Comparison of ENCODE assay signal across 8 cellular contexts in genomic region chr10:120735773-120736371, GRCh38.
DNase-seq lines count a peak whose midpoint lies in the region; ATAC-seq and TF ChIP-seq lines count a peak whose summit lies in the region.

No MANE protein-coding gene starts in this region.

- no peak overlapping the region for H4K8ac ChIP-seq in mesendoderm (ENCODE audit: low read depth, low read length)

- H2BK15ac ChIP-seq in mesendoderm (replicated peaks; ENCODE audit: low read depth) = no peak overlapping the region

- H3K27me3 Mint-ChIP-seq in MCF 10A (ENCODE audit: insufficient read depth, unreplicated experiment) = peaks cover 45% of the 10 kb centered on the region
- H3K27me3 Mint-ChIP-seq in activated T-cell treated with anti-CD3 and anti-CD28 coated beads, Interleukin-2, amount 50 U/mL, for 72 hours (ENCODE audit: low read depth) = no peaks in the 10 kb centered on the region

- peaks cover 3% of the 10 kb centered on the region for H3K4me1 ChIP-seq in mesendoderm (ENCODE audit: control insufficient read depth, low read depth, low read length)

- no peak overlapping the region for H2BK120ac ChIP-seq in mesendoderm (ENCODE audit: low read depth, low read length)

- no peak overlapping the region for H3K18ac ChIP-seq in mesendoderm (ENCODE audit: low read length)

- no peaks in the 10 kb centered on the region for H3K79me1 ChIP-seq in mesendoderm (ENCODE audit: low read length)

- H2BK5ac ChIP-seq in mesendoderm (ENCODE audit: low read length) = no peak overlapping the region

- H3K27me3 ChIP-seq in mesendoderm (ENCODE audit: insufficient read depth, low read length, poor library complexity) = no peaks in the 10 kb centered on the region

- no CpG with 5 or more reads among the region's 5 CpGs for WGBS in mesendoderm (ENCODE audit: extremely low coverage, insufficient coverage, low lambda C conversion rate)

- H3K27ac Mint-ChIP-seq in MCF 10A (ENCODE audit: low read depth, unreplicated experiment) = no peak overlapping the region
- no peak overlapping the region for H3K27ac Mint-ChIP-seq in activated T-cell treated with anti-CD3 and anti-CD28 coated beads, Interleukin-2, amount 50 U/mL, for 72 hours

- H3K9me3 Mint-ChIP-seq in MCF 10A (ENCODE audit: unreplicated experiment) = no peaks in the 10 kb centered on the region
- H3K9me3 Mint-ChIP-seq in activated T-cell treated with anti-CD3 and anti-CD28 coated beads, Interleukin-2, amount 50 U/mL, for 72 hours = no peaks in the 10 kb centered on the region

- CTCF ChIA-PET in MCF 10A (lab: Yijun Ruan, JAX) = interaction anchor here (0.6 to 8.2 kb wide), 30 partner anchors 9 to 786 kb away, joined by 3 to 178 read pairs (median 4); no protein-coding TSS in a partner anchor

- H3K36me3 Mint-ChIP-seq in MCF 10A (ENCODE audit: insufficient read depth, unreplicated experiment) = no peaks in the 10 kb centered on the region
- no peaks in the 10 kb centered on the region for H3K36me3 Mint-ChIP-seq in activated T-cell treated with anti-CD3 and anti-CD28 coated beads, Interleukin-2, amount 50 U/mL, for 72 hours (ENCODE audit: insufficient read depth in 2 of 2)

- DNase-seq in AG09319 (ENCODE audit: extremely low read depth, low read depth) = no peak
- peak; percentile 42 for DNase-seq in NCI-H146 (lab: John Stamatoyannopoulos, UW)
- peak; percentile 37 for DNase-seq in MCF 10A (ENCODE audit: unreplicated experiment)
- DNase-seq in mesendoderm = peak; percentile 35
- DNase-seq in activated T-cell treated with anti-CD3 and anti-CD28 coated beads, Interleukin-2, amount 50 U/mL, for 72 hours = no peak
- DNase-seq in HPDE6-E6E7 (ENCODE audit: extremely low spot score) = no peak

- no peak overlapping the region for H3K4me3 Mint-ChIP-seq in MCF 10A (ENCODE audit: unreplicated experiment)
- H3K4me3 Mint-ChIP-seq in activated T-cell treated with anti-CD3 and anti-CD28 coated beads, Interleukin-2, amount 50 U/mL, for 72 hours = no peak overlapping the region

- H3K36me3 ChIP-seq in mesendoderm (ENCODE audit: control insufficient read depth, insufficient read depth, low read length) = no peaks in the 10 kb centered on the region

- H2AK5ac ChIP-seq in mesendoderm (ENCODE audit: low read length) = no peak overlapping the region

- no peak overlapping the region for H3K56ac ChIP-seq in mesendoderm (ENCODE audit: low read length)

- TF ChIP-seq CTCF in AG09319 (IDR thresholded peaks at IDR 0.05; ENCODE audit: low read depth, low read length) = peak; percentile 51
- peak; percentile 60 for TF ChIP-seq CTCF in MCF 10A (IDR thresholded peaks at IDR 0.05; ENCODE audit: unreplicated experiment)

- no peak overlapping the region for H3K4me2 ChIP-seq in mesendoderm (ENCODE audit: low read length)

- intact Hi-C loops in MCF 10A (cut with micrococcal nuclease) = loop anchor here (1.0 to 2.0 kb wide), 3 partner anchors 227 to 513 kb away; no protein-coding TSS in a partner anchor

- peaks cover 13% of the 10 kb centered on the region for H3K4me1 Mint-ChIP-seq in MCF 10A (ENCODE audit: insufficient read depth, unreplicated experiment)
- no peaks in the 10 kb centered on the region for H3K4me1 Mint-ChIP-seq in activated T-cell treated with anti-CD3 and anti-CD28 coated beads, Interleukin-2, amount 50 U/mL, for 72 hours (ENCODE audit: low read depth)

- H3K9ac ChIP-seq in mesendoderm (ENCODE audit: low read length) = no peak overlapping the region

- no peak overlapping the region for H3K4me3 ChIP-seq in mesendoderm (ENCODE audit: low read length)

- no peak overlapping the region for H4K5ac ChIP-seq in mesendoderm (ENCODE audit: low read length)

- no peaks in the 10 kb centered on the region for H3K79me2 ChIP-seq in mesendoderm (ENCODE audit: control insufficient read depth, insufficient read depth, low read length)

- POLR2A ChIA-PET in MCF 10A (lab: Yijun Ruan, JAX) = interaction anchor here (0.9 to 1.0 kb wide), 2 partner anchors 12 to 20 kb away, joined by 3 to 5 read pairs; no protein-coding TSS in a partner anchor

- no peak overlapping the region for H3K4ac ChIP-seq in mesendoderm (ENCODE audit: low read depth, low read length)

- no TSS peak for BruUV-seq in MCF 10A (replicated peaks; lab: Mats Ljungman, UMichigan)

- peak; percentile 51 for ATAC-seq in GM18907 (IDR thresholded peaks at IDR 0.05; ENCODE audit: unreplicated experiment)
- ATAC-seq in GM19455 (IDR thresholded peaks at IDR 0.05; ENCODE audit: unreplicated experiment) = no peak
- ATAC-seq in activated T-cell treated with anti-CD3 and anti-CD28 coated beads, Interleukin-2, amount 50 U/mL, for 72 hours (replicated peaks in 1 of 2) = no peak

- no peak overlapping the region for H3K27ac ChIP-seq in mesendoderm (ENCODE audit: low read depth, low read length)

- H3K23ac ChIP-seq in mesendoderm (ENCODE audit: low read length) = no peak overlapping the region

Comparison
In these comparisons a context has a peak if more than half of its experiments do, and no peak if none do; other contexts are left out.
1. DNase-seq: peak in NCI-H146 (single experiment), MCF 10A (single experiment) and mesendoderm (single experiment); none in AG09319 (single experiment), activated T-cell treated with anti-CD3 and anti-CD28 coated beads, Interleukin-2, amount 50 U/mL, for 72 hours (0 of 2) and HPDE6-E6E7 (single experiment).